Comparison of ENCODE assay signal across 8 cellular contexts in genomic region chr1:226548281-226549093, GRCh38. TPM values are rescaled to one million over a fixed set of nuclear protein-coding genes. Genes with fewer than 3 reads are reported as not detected.
A peak's percentile ranks its signal among the peaks of the same experiment; 100 is the strongest.
DNase-seq lines count a peak whose midpoint lies in the region; ATAC-seq and TF ChIP-seq lines count a peak whose summit lies in the region.

STUM (plus strand) TSS chr1:226548764; CDS start chr1:226548905, 141 bp downstream.

- H3K4me3 Mint-ChIP-seq in Caco-2 (ENCODE audit: unreplicated experiment) (peak within 1 kb of the TSS; percentile 66), neural progenitor cell (peak within 1 kb of the TSS; percentile 81)
- no peak within 1 kb of the TSS for H3K4me3 Mint-ChIP-seq in activated CD8-positive, alpha-beta T cell treated with anti-CD3 and anti-CD28 coated beads, Interleukin-2, amount 10 ng/mL, durations not matched to agents 7 days and 5 days

- H3K27ac Mint-ChIP-seq in Caco-2 (ENCODE audit: unreplicated experiment) (no peak within 1 kb of the TSS), neural progenitor cell (no peak within 1 kb of the TSS)
- no peak within 1 kb of the TSS for H3K27ac Mint-ChIP-seq in activated CD8-positive, alpha-beta T cell treated with anti-CD3 and anti-CD28 coated beads, Interleukin-2, amount 10 ng/mL, durations not matched to agents 7 days and 5 days

- CTCF ChIA-PET in Caco-2 (lab: Charles Lee): interaction anchor here (0.6 to 2.6 kb wide), 12 partner anchors 15 to 468 kb away, joined by 3 to 10 read pairs (median 5); no protein-coding TSS in a partner anchor
- CTCF ChIA-PET in activated CD8-positive, alpha-beta T cell treated with anti-CD3 and anti-CD28 coated beads, Interleukin-2, amount 10 ng/mL, durations not matched to agents 7 days and 5 days (lab: Charles Lee): interaction anchor here (0.8 to 1.9 kb wide), 4 partner anchors 104 to 129 kb away, joined by 3 to 9 read pairs (median 4); no protein-coding TSS in a partner anchor

- H3K36me3 Mint-ChIP-seq in Caco-2 (ENCODE audit: insufficient read depth, unreplicated experiment): no peaks in the 10 kb centered on the region
- H3K36me3 Mint-ChIP-seq in activated CD8-positive, alpha-beta T cell treated with anti-CD3 and anti-CD28 coated beads, Interleukin-2, amount 10 ng/mL, durations not matched to agents 7 days and 5 days (ENCODE audit: low read depth): no peaks in the 10 kb centered on the region
- H3K36me3 Mint-ChIP-seq in neural progenitor cell: no peaks in the 10 kb centered on the region

- H3K4me2 ChIP-seq in neural progenitor cell: peak within 1 kb of the TSS; percentile 95

- H3K27me3 Mint-ChIP-seq in Caco-2 (ENCODE audit: insufficient read depth, unreplicated experiment) (peaks cover 11% of the 10 kb centered on the region), neural progenitor cell (ENCODE audit: insufficient read depth, low read depth) (peaks cover 28% of the 10 kb centered on the region)
- peaks cover 62% of the 10 kb centered on the region for H3K27me3 Mint-ChIP-seq in activated CD8-positive, alpha-beta T cell treated with anti-CD3 and anti-CD28 coated beads, Interleukin-2, amount 10 ng/mL, durations not matched to agents 7 days and 5 days (ENCODE audit: low read depth)

- ATAC-seq in activated CD8-positive, alpha-beta T cell treated with anti-CD3 and anti-CD28 coated beads, Interleukin-2, amount 10 ng/mL, durations not matched to agents 7 days and 5 days: peak; percentile 67
- no peak for ATAC-seq in HG02973 (IDR thresholded peaks at IDR 0.05; ENCODE audit: unreplicated experiment)

- in situ Hi-C loops in KBM-7 (cut with MboI; ENCODE audit: low pct_unique_long_range_greater_than_20kb, low sequenced_read_pairs): no loop called here

- peaks cover 8% of the 10 kb centered on the region for H3F3A ChIP-seq in neural progenitor cell (ENCODE audit: low read depth)

- H3K4me3 ChIP-seq in Caco-2 (ENCODE audit: low read depth, low read length): peak within 1 kb of the TSS; percentile 40
- peak within 1 kb of the TSS; percentile 33 for H3K4me3 ChIP-seq in fibroblast of villous mesenchyme (ENCODE audit: low read depth, low read length)
- peak within 1 kb of the TSS; percentile 58 for H3K4me3 ChIP-seq in neural progenitor cell

- no peak within 1 kb of the TSS for H3K27ac ChIP-seq in neural progenitor cell

- TF ChIP-seq CTCF in Caco-2 (IDR thresholded peaks at IDR 0.05; ENCODE audit: insufficient read depth in 1 of 2, low read depth in 1 of 2, low read length in 1 of 2, severe bottlenecking in 1 of 2, unreplicated experiment in 1 of 2) (no peak), fibroblast of villous mesenchyme (IDR thresholded peaks at IDR 0.05; ENCODE audit: insufficient read depth, low read depth, low read length) (no peak), neural progenitor cell (IDR thresholded peaks at IDR 0.05) (no peak)

- peaks cover 7% of the 10 kb centered on the region for H4K20me1 ChIP-seq in neural progenitor cell (ENCODE audit: low read depth)

- H3K4me1 ChIP-seq in Caco-2 (peaks cover 6% of the 10 kb centered on the region), neural progenitor cell (peaks cover 20% of the 10 kb centered on the region)

- no peaks in the 10 kb centered on the region for H3K79me2 ChIP-seq in neural progenitor cell (ENCODE audit: low read depth)

- H3K9me3 Mint-ChIP-seq in Caco-2 (ENCODE audit: unreplicated experiment) (no peaks in the 10 kb centered on the region), neural progenitor cell (no peaks in the 10 kb centered on the region)
- H3K9me3 Mint-ChIP-seq in activated CD8-positive, alpha-beta T cell treated with anti-CD3 and anti-CD28 coated beads, Interleukin-2, amount 10 ng/mL, durations not matched to agents 7 days and 5 days (ENCODE audit: insufficient read depth): no peaks in the 10 kb centered on the region

- H3K36me3 ChIP-seq in Caco-2 (ENCODE audit: control insufficient read depth, insufficient read depth, low read length): no peaks in the 10 kb centered on the region; the same call in 1 of the 2 replicates
- H3K36me3 ChIP-seq in neural progenitor cell: no peaks in the 10 kb centered on the region

- no peak within 1 kb of the TSS for H3K9ac ChIP-seq in neural progenitor cell

- H3K27me3 ChIP-seq in Caco-2 (replicated peaks; ENCODE audit: control insufficient read depth, insufficient read depth, low read length) (peaks cover 1% of the 10 kb centered on the region; the same call in 1 of the 2 replicates), neural progenitor cell (peaks cover 81% of the 10 kb centered on the region)

- POLR2A ChIA-PET in Caco-2 (lab: Charles Lee): no interaction called here
- POLR2A ChIA-PET in activated CD8-positive, alpha-beta T cell treated with anti-CD3 and anti-CD28 coated beads, Interleukin-2, amount 10 ng/mL, durations not matched to agents 7 days and 5 days (lab: Charles Lee): no interaction called here

- H3K9me3 ChIP-seq in Caco-2: no peaks in the 10 kb centered on the region
- no peaks in the 10 kb centered on the region for H3K9me3 ChIP-seq in neural progenitor cell (ENCODE audit: low read depth)

- no TSS peak for BruUV-seq in Caco-2 (replicated peaks; lab: Mats Ljungman, UMichigan)

- intact Hi-C loops in Caco-2 (cut with micrococcal nuclease; ENCODE audit: unreplicated experiment): loop anchor here (1.0 to 10.0 kb wide), 3 partner anchors 56 to 276 kb away; no protein-coding TSS in a partner anchor

- H2AFZ ChIP-seq in neural progenitor cell (replicated peaks): peak within 1 kb of the TSS; percentile 95

- DNase-seq in Caco-2: peak in 1 of 2 experiments; percentile 59
- DNase-seq in KBM-7: peak; percentile 18
- no peak for DNase-seq in activated CD8-positive, alpha-beta T cell treated with anti-CD3 and anti-CD28 coated beads, Interleukin-2, amount 10 ng/mL, durations not matched to agents 7 days and 5 days
- peak; percentile 23 for DNase-seq in fibroblast of villous mesenchyme (ENCODE audit: low read depth)
- DNase-seq in neural progenitor cell (ENCODE audit: low spot score): peak; percentile 81
- DNase-seq in activated CD4-positive, CD25-positive, alpha-beta regulatory T cell (lab: John Stamatoyannopoulos, UW): no peak
- DNase-seq in NAMALWA (ENCODE audit: low spot score): no peak

- H3K4me1 Mint-ChIP-seq in Caco-2 (ENCODE audit: low read depth, unreplicated experiment) (peaks cover 9% of the 10 kb centered on the region), neural progenitor cell (peaks cover 14% of the 10 kb centered on the region)
- peaks cover 12% of the 10 kb centered on the region for H3K4me1 Mint-ChIP-seq in activated CD8-positive, alpha-beta T cell treated with anti-CD3 and anti-CD28 coated beads, Interleukin-2, amount 10 ng/mL, durations not matched to agents 7 days and 5 days (ENCODE audit: low read depth)

RNA-seq across cellular contexts. Expression of gene STUM, which starts in this region (rescaled TPM):
- total RNA-seq in Caco-2 (2022) (1.7 and 1.9 TPM in 2 replicates), fibroblast of villous mesenchyme (under 0.01 TPM in 1 of 2 replicates, not detected in the other), neural progenitor cell (ENCODE audit: low replicate concordance) (0.19 TPM in 1 of 2 replicates, not detected in the other)
- total RNA-seq in activated CD8-positive, alpha-beta T cell treated with anti-CD3 and anti-CD28 coated beads, Interleukin-2, amount 10 ng/mL, durations not matched to agents 7 days and 5 days: not detected

Comparison
In these comparisons a context has a peak if more than half of its experiments do, and no peak if none do; other contexts are left out.
1. Peak in ATAC-seq in activated CD8-positive, alpha-beta T cell treated with anti-CD3 and anti-CD28 coated beads, Interleukin-2, amount 10 ng/mL, durations not matched to agents 7 days and 5 days; RNA of the gene not detected or under 1 TPM.
2. Peak in DNase-seq and H3K4me3 ChIP-seq in fibroblast of villous mesenchyme; RNA of the gene not detected or under 1 TPM.
3. Peak in DNase-seq, H3K4me3 ChIP-seq and H3K4me2 ChIP-seq in neural progenitor cell; RNA of the gene not detected or under 1 TPM.